23 cellular contexts compared by ENCODE assay signal in the genomic region with DNA sequence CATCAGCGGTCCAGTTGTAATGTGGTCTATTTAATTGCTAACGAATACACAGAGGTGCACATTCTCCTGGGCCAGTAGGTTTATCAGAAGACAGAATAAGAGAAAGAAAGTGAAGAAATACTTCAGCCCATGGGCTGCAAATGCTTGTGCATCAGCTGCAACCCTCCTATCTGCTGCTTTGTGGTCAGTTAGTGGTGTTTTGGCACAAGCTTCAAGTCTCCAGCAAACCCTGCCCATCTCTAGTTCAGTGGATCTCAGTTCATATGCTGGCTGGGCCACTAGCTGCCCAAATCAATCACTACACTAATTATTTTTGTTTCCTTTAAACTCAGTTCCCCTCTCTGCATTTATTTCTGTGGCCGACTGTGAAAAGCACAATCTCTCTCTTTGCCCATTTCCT.
"Had no signal": no experiment of that assay in that cellular context is flagged by ENCODE, and none has a peak within 500 bp of the region (broad histone marks: within the 10 kb centered on the region; RNA-seq: fewer than 3 reads in every experiment).

No MANE protein-coding gene starts in this region.

- H3K27me3 ChIP-seq: body of pancreas, colonic mucosa, sigmoid colon, tibial artery had no signal

- H3K4me1 ChIP-seq: body of pancreas, colonic mucosa, heart right ventricle, sigmoid colon had no signal

- H3K4me3 ChIP-seq: body of pancreas, colonic mucosa, heart right ventricle, left ventricle myocardium inferior, mucosa of descending colon, sigmoid colon, tibial artery had no signal

- DNase-seq: activated CD4-positive, alpha-beta T cell treated with anti-CD3 and anti-CD28 coated beads, Interleukin-2, amount 50 U/mL, for 1 hour; activated CD4-positive, CD25-positive, alpha-beta regulatory T cell treated with anti-CD3 and anti-CD28 coated beads, Interleukin-2, amount 50 U/mL, for 72 hours; activated CD8-positive, alpha-beta memory T cell treated with anti-CD3 and anti-CD28 coated beads, Interleukin-2, amount 50 U/mL, for 4 hours; activated naive CD4-positive, alpha-beta T cell treated with anti-CD3 and anti-CD28 coated beads, Interleukin-2, amount 10 ng/mL, durations not matched to agents 7 days and 5 days; activated naive CD8-positive, alpha-beta T cell treated with anti-CD3 and anti-CD28 coated beads, Interleukin-2, amount 50 U/mL, for 24 hours; activated T-cell treated with anti-CD3 and anti-CD28 coated beads, Interleukin-2, amount 50 U/mL, for 4 hours; body of pancreas; central memory CD4-positive, alpha-beta T cell; colonic mucosa; heart right ventricle; kidney glomerular epithelial cell; left ventricle myocardium inferior; mammary epithelial cell; mucosa of descending colon; naive thymus-derived CD8-positive, alpha-beta T cell; sigmoid colon; stimulated activated CD8-positive, alpha-beta memory T cell treated with anti-CD3 and anti-CD28 coated beads, Interleukin-4, amount 100 ng/mL, for 48 hours; stimulated activated naive CD8-positive, alpha-beta T cell treated with anti-CD3 and anti-CD28 coated beads, Interleukin-15, Interleukin-2, amounts not matched to agents 100 U/mL and 50 U/mL, for 24 hours; substantia nigra; SW 1271; T-helper 2 cell; tibial artery had no signal

- H3K36me3 ChIP-seq: colonic mucosa, heart right ventricle, left ventricle myocardium inferior, sigmoid colon, tibial artery had no signal

- H3K27ac ChIP-seq: body of pancreas, colonic mucosa, heart right ventricle, left ventricle myocardium inferior, sigmoid colon, VCaP had no signal

- H3K9me3 ChIP-seq: body of pancreas, colonic mucosa, mucosa of descending colon, sigmoid colon, tibial artery had no signal
